ENCODE assay signal across 1 cellular context in the genomic region with DNA sequence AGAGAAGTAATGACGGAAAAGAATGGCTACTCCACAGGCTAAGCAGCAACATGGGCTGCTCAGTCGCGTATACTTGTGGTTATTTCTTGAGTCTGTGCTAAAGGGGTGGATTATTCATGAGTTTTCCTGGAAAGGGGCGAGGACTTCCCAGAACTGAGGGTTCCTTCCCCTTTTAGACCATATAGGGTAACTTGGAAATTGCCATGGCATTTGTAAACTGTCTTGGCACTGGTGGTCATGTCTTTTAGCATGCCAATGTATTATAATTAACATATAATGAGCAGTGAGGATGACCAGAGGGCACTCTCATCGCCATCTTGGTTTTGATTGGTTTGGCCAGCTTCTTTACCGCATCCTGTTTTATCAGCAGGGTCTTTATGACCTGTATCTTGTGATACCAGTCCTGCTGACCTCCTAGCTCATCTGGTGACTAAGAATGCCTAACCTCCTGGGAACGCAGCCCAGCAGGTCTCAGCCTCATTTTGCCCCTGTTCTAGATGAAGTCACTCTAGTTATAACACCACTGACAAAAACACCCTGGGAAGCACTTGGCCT.
TF ChIP-seq lines count a peak whose summit lies in the region.

No MANE protein-coding gene starts in this region.

TF ChIP-seq in K562, 482 proteins besides CTCF, POLR2A, EP300 and RAD21 (continued from another document and continues in another):
- TF ChIP-seq, protein P1, sequence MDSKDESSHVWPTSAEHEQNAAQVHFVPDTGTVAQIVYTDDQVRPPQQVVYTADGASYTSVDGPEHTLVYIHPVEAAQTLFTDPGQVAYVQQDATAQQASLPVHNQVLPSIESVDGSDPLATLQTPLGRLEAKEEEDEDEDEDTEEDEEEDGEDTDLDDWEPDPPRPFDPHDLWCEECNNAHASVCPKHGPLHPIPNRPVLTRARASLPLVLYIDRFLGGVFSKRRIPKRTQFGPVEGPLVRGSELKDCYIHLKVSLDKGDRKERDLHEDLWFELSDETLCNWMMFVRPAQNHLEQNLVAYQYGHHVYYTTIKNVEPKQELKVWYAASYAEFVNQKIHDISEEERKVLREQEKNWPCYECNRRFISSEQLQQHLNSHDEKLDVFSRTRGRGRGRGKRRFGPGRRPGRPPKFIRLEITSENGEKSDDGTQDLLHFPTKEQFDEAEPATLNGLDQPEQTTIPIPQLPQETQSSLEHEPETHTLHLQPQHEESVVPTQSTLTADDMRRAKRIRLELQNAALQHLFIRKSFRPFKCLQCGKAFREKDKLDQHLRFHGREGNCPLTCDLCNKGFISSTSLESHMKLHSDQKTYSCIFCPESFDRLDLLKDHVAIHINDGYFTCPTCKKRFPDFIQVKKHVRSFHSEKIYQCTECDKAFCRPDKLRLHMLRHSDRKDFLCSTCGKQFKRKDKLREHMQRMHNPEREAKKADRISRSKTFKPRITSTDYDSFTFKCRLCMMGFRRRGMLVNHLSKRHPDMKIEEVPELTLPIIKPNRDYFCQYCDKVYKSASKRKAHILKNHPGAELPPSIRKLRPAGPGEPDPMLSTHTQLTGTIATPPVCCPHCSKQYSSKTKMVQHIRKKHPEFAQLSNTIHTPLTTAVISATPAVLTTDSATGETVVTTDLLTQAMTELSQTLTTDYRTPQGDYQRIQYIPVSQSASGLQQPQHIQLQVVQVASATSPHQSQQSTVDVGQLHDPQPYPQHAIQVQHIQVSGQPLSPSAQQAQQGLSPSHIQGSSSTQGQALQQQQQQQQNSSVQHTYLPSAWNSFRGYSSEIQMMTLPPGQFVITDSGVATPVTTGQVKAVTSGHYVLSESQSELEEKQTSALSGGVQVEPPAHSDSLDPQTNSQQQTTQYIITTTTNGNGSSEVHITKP (IDR thresholded peaks at IDR 0.05; ENCODE audit: partially characterized antibody) = peak; percentile 27
- TF ChIP-seq, protein P2, sequence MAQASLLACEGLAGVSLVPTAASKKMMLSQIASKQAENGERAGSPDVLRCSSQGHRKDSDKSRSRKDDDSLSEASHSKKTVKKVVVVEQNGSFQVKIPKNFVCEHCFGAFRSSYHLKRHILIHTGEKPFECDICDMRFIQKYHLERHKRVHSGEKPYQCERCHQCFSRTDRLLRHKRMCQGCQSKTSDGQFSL (CRISPR knock-in tag; IDR thresholded peaks at IDR 0.05) = no peak
- TF ChIP-seq, protein P2 (tag; IDR thresholded peaks at IDR 0.05) = no peak
- TF ChIP-seq JUND (IDR thresholded peaks at IDR 0.05; ENCODE audit: borderline replicate concordance, low read depth, low read length) (peak; percentile 27; the same call in 1 of the 2 replicates), JUND (tag; IDR thresholded peaks at IDR 0.05; ENCODE audit: borderline replicate concordance, low read depth, low read length) (peak; percentile 61; the same call in 2 of the 3 replicates), ZNF778 (CRISPR knock-in tag; IDR thresholded peaks at IDR 0.05) (no peak), SAFB (IDR thresholded peaks at IDR 0.05; ENCODE audit: borderline replicate concordance, low read depth, low read length) (no peak), PTBP1 (IDR thresholded peaks at IDR 0.05; ENCODE audit: low read depth, low read length) (no peak), RFX7 (CRISPR knock-in tag; IDR thresholded peaks at IDR 0.05) (no peak), L3MBTL2 (IDR thresholded peaks at IDR 0.05) (no peak), RFX1 (IDR thresholded peaks at IDR 0.05) (peak; percentile 16; the same call in 1 of the 2 replicates), THRAP3 (IDR thresholded peaks at IDR 0.05; ENCODE audit: borderline replicate concordance) (no peak), TEAD4 (IDR thresholded peaks at IDR 0.05; ENCODE audit: low read length) (peak; percentile 48; the same call in 1 of the 2 replicates), TEAD4 (CRISPR knock-in tag; IDR thresholded peaks at IDR 0.05; ENCODE audit: borderline replicate concordance) (no peak), ZNF431 (CRISPR knock-in tag; IDR thresholded peaks at IDR 0.05) (no peak), KDM4B (IDR thresholded peaks at IDR 0.05; ENCODE audit: borderline replicate concordance in 2 of 2, low read depth in 1 of 2) (no peak), FOXA3 (CRISPR knock-in tag; conservative IDR thresholded peaks at IDR 0.05 in 1 of 2, IDR thresholded peaks at IDR 0.05 in 1 of 2) (no peak), MEF2D (tag; conservative IDR thresholded peaks at IDR 0.05; ENCODE audit: low read depth) (0 out of 2 replicates have a peak, but pooled peaks have one; percentile 17), HDAC8 (tag; IDR thresholded peaks at IDR 0.05) (peak; percentile 76; the same call in 1 of the 2 replicates), SMARCC2 (IDR thresholded peaks at IDR 0.05; ENCODE audit: low read depth) (0 out of 2 replicates have a peak, but pooled peaks have one; percentile 49), RAD51 (IDR thresholded peaks at IDR 0.05; ENCODE audit: borderline replicate concordance, low read depth) (no peak), HDAC2 (IDR thresholded peaks at IDR 0.05) (peak; percentile 77; the same call in 1 of the 2 replicates), EGR1 (conservative IDR thresholded peaks at IDR 0.05) (peak; percentile 29; the same call in 1 of the 2 replicates), NFRKB (IDR thresholded peaks at IDR 0.05; ENCODE audit: low read depth) (no peak), TCF7 (IDR thresholded peaks at IDR 0.05; ENCODE audit: borderline replicate concordance) (no peak), ZNF175 (CRISPR knock-in tag; IDR thresholded peaks at IDR 0.05; ENCODE audit: low read depth) (peak; percentile 91), SRF (CRISPR knock-in tag; IDR thresholded peaks at IDR 0.05) (peak; percentile 53 to 96; a peak in 3 of 4 replicates), SMAD4 (CRISPR knock-in tag; conservative IDR thresholded peaks at IDR 0.05) (peak; percentile 67; the same call in 1 of the 2 replicates), ZNF239 (CRISPR knock-in tag; IDR thresholded peaks at IDR 0.05) (no peak), TBP (optimal IDR thresholded peaks at IDR 0.05; ENCODE audit: low read depth, low read length) (peak; percentile 51), MAFG (tag; conservative IDR thresholded peaks at IDR 0.05) (no peak), POLR3G (IDR thresholded peaks at IDR 0.05; ENCODE audit: extremely low read depth, insufficient read length, insufficient replicate concordance) (no peak), FOXK2 (conservative IDR thresholded peaks at IDR 0.05 in 1 of 2, IDR thresholded peaks at IDR 0.05 in 1 of 2; ENCODE audit: low read depth in 2 of 2) (0 out of 4 replicates have a peak, but pooled peaks of 1 of the 2 experiments have one; percentile 35), FOSL1 (tag; conservative IDR thresholded peaks at IDR 0.05) (peak; percentile 92), PHF21A (IDR thresholded peaks at IDR 0.05; ENCODE audit: borderline replicate concordance, low read depth) (no peak), U2AF2 (optimal IDR thresholded peaks at IDR 0.05; ENCODE audit: low read depth, low read length) (no peak), NUFIP1 (IDR thresholded peaks at IDR 0.05; ENCODE audit: partially characterized antibody) (no peak), MTA3 (IDR thresholded peaks at IDR 0.05; ENCODE audit: borderline replicate concordance) (peak; percentile 68; the same call in 1 of the 2 replicates), CTBP1 (IDR thresholded peaks at IDR 0.05; ENCODE audit: borderline replicate concordance) (peak; percentile 56; the same call in 1 of the 2 replicates), RFX5 (IDR thresholded peaks at IDR 0.05; ENCODE audit: low read depth, low read length) (no peak), BRD9 (IDR thresholded peaks at IDR 0.05; ENCODE audit: low read depth, partially characterized antibody) (no peak), MYC (IDR thresholded peaks at IDR 0.05; ENCODE audit: low read depth, low read length) (no peak), MYC (CRISPR knock-in tag; IDR thresholded peaks at IDR 0.05; ENCODE audit: borderline replicate concordance, low read depth) (no peak), NR4A1 (CRISPR knock-in tag; IDR thresholded peaks at IDR 0.05) (no peak), NR4A1 (tag; IDR thresholded peaks at IDR 0.05) (peak; percentile 91), GATA2 (CRISPR knock-in tag; IDR thresholded peaks at IDR 0.05) (no peak; the same call in 1 of the 2 replicates), ZNF79 (CRISPR knock-in tag; IDR thresholded peaks at IDR 0.05; ENCODE audit: low read depth) (0 out of 2 replicates have a peak, but pooled peaks have one; percentile 4)
- TF ChIP-seq, protein P3, sequence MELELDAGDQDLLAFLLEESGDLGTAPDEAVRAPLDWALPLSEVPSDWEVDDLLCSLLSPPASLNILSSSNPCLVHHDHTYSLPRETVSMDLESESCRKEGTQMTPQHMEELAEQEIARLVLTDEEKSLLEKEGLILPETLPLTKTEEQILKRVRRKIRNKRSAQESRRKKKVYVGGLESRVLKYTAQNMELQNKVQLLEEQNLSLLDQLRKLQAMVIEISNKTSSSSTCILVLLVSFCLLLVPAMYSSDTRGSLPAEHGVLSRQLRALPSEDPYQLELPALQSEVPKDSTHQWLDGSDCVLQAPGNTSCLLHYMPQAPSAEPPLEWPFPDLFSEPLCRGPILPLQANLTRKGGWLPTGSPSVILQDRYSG (tag; conservative IDR thresholded peaks at IDR 0.05; ENCODE audit: low read depth) = peak; percentile 39; the same call in 1 of the 2 replicates
- TF ChIP-seq, protein P4, sequence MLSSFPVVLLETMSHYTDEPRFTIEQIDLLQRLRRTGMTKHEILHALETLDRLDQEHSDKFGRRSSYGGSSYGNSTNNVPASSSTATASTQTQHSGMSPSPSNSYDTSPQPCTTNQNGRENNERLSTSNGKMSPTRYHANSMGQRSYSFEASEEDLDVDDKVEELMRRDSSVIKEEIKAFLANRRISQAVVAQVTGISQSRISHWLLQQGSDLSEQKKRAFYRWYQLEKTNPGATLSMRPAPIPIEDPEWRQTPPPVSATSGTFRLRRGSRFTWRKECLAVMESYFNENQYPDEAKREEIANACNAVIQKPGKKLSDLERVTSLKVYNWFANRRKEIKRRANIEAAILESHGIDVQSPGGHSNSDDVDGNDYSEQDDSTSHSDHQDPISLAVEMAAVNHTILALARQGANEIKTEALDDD (IDR thresholded peaks at IDR 0.05) = peak; percentile 90
- TF ChIP-seq, protein P5, sequence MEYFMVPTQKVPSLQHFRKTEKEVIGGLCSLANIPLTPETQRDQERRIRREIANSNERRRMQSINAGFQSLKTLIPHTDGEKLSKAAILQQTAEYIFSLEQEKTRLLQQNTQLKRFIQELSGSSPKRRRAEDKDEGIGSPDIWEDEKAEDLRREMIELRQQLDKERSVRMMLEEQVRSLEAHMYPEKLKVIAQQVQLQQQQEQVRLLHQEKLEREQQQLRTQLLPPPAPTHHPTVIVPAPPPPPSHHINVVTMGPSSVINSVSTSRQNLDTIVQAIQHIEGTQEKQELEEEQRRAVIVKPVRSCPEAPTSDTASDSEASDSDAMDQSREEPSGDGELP (CRISPR knock-in tag; IDR thresholded peaks at IDR 0.05; ENCODE audit: borderline replicate concordance) = 0 out of 2 replicates have a peak, but pooled peaks have one; percentile 36
- TF ChIP-seq, protein P6, sequence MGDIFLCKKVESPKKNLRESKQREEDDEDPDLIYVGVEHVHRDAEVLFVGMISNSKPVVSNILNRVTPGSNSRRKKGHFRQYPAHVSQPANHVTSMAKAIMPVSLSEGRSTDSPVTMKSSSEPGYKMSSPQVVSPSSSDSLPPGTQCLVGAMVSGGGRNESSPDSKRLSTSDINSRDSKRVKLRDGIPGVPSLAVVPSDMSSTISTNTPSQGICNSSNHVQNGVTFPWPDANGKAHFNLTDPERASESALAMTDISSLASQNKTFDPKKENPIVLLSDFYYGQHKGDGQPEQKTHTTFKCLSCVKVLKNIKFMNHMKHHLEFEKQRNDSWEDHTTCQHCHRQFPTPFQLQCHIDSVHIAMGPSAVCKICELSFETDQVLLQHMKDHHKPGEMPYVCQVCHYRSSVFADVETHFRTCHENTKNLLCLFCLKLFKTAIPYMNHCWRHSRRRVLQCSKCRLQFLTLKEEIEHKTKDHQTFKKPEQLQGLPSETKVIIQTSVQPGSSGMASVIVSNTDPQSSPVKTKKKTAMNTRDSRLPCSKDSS (IDR thresholded peaks at IDR 0.05; ENCODE audit: low read depth, partially characterized antibody) = no peak
- TF ChIP-seq, protein P7, sequence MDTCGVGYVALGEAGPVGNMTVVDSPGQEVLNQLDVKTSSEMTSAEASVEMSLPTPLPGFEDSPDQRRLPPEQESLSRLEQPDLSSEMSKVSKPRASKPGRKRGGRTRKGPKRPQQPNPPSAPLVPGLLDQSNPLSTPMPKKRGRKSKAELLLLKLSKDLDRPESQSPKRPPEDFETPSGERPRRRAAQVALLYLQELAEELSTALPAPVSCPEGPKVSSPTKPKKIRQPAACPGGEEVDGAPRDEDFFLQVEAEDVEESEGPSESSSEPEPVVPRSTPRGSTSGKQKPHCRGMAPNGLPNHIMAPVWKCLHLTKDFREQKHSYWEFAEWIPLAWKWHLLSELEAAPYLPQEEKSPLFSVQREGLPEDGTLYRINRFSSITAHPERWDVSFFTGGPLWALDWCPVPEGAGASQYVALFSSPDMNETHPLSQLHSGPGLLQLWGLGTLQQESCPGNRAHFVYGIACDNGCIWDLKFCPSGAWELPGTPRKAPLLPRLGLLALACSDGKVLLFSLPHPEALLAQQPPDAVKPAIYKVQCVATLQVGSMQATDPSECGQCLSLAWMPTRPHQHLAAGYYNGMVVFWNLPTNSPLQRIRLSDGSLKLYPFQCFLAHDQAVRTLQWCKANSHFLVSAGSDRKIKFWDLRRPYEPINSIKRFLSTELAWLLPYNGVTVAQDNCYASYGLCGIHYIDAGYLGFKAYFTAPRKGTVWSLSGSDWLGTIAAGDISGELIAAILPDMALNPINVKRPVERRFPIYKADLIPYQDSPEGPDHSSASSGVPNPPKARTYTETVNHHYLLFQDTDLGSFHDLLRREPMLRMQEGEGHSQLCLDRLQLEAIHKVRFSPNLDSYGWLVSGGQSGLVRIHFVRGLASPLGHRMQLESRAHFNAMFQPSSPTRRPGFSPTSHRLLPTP (IDR thresholded peaks at IDR 0.05; ENCODE audit: borderline replicate concordance, extremely low read depth, insufficient read length) = no peak
- TF ChIP-seq, protein P8, sequence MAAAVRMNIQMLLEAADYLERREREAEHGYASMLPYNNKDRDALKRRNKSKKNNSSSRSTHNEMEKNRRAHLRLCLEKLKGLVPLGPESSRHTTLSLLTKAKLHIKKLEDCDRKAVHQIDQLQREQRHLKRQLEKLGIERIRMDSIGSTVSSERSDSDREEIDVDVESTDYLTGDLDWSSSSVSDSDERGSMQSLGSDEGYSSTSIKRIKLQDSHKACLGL (CRISPR knock-in tag; IDR thresholded peaks at IDR 0.05; ENCODE audit: borderline replicate concordance, poor library complexity, severe bottlenecking) = no peak
- TF ChIP-seq, protein P9, sequence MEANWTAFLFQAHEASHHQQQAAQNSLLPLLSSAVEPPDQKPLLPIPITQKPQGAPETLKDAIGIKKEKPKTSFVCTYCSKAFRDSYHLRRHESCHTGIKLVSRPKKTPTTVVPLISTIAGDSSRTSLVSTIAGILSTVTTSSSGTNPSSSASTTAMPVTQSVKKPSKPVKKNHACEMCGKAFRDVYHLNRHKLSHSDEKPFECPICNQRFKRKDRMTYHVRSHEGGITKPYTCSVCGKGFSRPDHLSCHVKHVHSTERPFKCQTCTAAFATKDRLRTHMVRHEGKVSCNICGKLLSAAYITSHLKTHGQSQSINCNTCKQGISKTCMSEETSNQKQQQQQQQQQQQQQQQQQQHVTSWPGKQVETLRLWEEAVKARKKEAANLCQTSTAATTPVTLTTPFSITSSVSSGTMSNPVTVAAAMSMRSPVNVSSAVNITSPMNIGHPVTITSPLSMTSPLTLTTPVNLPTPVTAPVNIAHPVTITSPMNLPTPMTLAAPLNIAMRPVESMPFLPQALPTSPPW (CRISPR knock-in tag; IDR thresholded peaks at IDR 0.05) = peak; percentile 36; the same call in 1 of the 2 replicates
